Comparison of ENCODE assay signal across 30 cellular contexts in genomic region chr15:40399370-40399769, GRCh38. TPM values are rescaled to one million over a fixed set of nuclear protein-coding genes. Genes with fewer than 3 reads are reported as not detected.
"Had no signal": no experiment of that assay in that cellular context is flagged by ENCODE, and none has a peak within 500 bp of the region (broad histone marks: within the 10 kb centered on the region; RNA-seq: fewer than 3 reads in every experiment).

No MANE protein-coding gene starts in this region.

- H3K4me3 Mint-ChIP-seq: dendritic cell treated with granulocyte-macrophage colony-stimulating factor and Interleukin-4, amounts not matched to agents 40 ng/mL and 50 ng/mL, for 4 days; endodermal cell; nephron; neural progenitor cell; stimulated activated memory B cell treated with anti-CD40 and anti-IgM and Interleukin-4, amounts not matched to agents 10 μg/mL and 1 μg/mL and 100 μg/mL, for 72 hours had no signal

- H3K9ac ChIP-seq: neural progenitor cell had no signal

- H3K27ac ChIP-seq: colonic mucosa, epithelial cell of prostate, gastrocnemius medialis, hepatocyte, neural progenitor cell, prostate gland, right atrium auricular region, thoracic aorta, tibial nerve, upper lobe of left lung had no signal

- H3K27me3 ChIP-seq: colonic mucosa, gastrocnemius medialis, heart left ventricle, hepatocyte, neural progenitor cell, right atrium auricular region, tibial nerve, upper lobe of left lung had no signal

- H2AFZ ChIP-seq: hepatocyte, neural progenitor cell had no signal

- H3K4me3 ChIP-seq: colonic mucosa, gastrocnemius medialis, heart left ventricle, hepatocyte, lung, neural progenitor cell, prostate gland, right atrium auricular region, thoracic aorta, tibial nerve, upper lobe of left lung had no signal

- H3K4me1 ChIP-seq: colonic mucosa, neural progenitor cell, prostate gland, right atrium auricular region, tibial nerve had no signal

- H3K4me1 Mint-ChIP-seq: endodermal cell, nephron, neural progenitor cell had no signal

- H3K27me3 Mint-ChIP-seq: dendritic cell treated with granulocyte-macrophage colony-stimulating factor and Interleukin-4, amounts not matched to agents 40 ng/mL and 50 ng/mL, for 4 days; memory B cell; stimulated activated memory B cell treated with anti-CD40 and anti-IgM and Interleukin-4, amounts not matched to agents 10 μg/mL and 1 μg/mL and 100 μg/mL, for 72 hours had no signal

- FAIRE-seq: kidney, urothelium cell line had no signal

- H3K9me3 ChIP-seq: colonic mucosa, gastrocnemius medialis, heart left ventricle, prostate gland, right atrium auricular region, thoracic aorta, tibial nerve, upper lobe of left lung had no signal

- H3K27ac Mint-ChIP-seq: dendritic cell treated with granulocyte-macrophage colony-stimulating factor and Interleukin-4, amounts not matched to agents 40 ng/mL and 50 ng/mL, for 4 days; endodermal cell; memory B cell; nephron; neural progenitor cell had no signal

- DNase-seq: colonic mucosa; effector CD8-positive, alpha-beta T cell; endodermal cell; foreskin fibroblast; gastrocnemius medialis; heart left ventricle; kidney; stimulated activated CD4-positive, alpha-beta T cell treated with anti-CD3 and anti-CD28 coated beads, Interleukin-4, amount 100 ng/mL, for 4 hours; stimulated activated naive CD8-positive, alpha-beta T cell treated with anti-CD3 and anti-CD28 coated beads, Interleukin-15, Interleukin-2, amounts not matched to agents 100 U/mL and 50 U/mL, for 24 hours; upper lobe of left lung had no signal

- ATAC-seq: gastrocnemius medialis had no signal

- H3K9me3 Mint-ChIP-seq: dendritic cell treated with granulocyte-macrophage colony-stimulating factor and Interleukin-4, amounts not matched to agents 40 ng/mL and 50 ng/mL, for 4 days; endodermal cell; memory B cell; nephron; neural progenitor cell; stimulated activated memory B cell treated with anti-CD40 and anti-IgM and Interleukin-4, amounts not matched to agents 10 μg/mL and 1 μg/mL and 100 μg/mL, for 72 hours had no signal

- H3K79me2 ChIP-seq: hepatocyte had no signal

- H3K36me3 ChIP-seq: colonic mucosa, gastrocnemius medialis, neural progenitor cell, prostate gland, right atrium auricular region, thoracic aorta, upper lobe of left lung had no signal

- H3K36me3 Mint-ChIP-seq: memory B cell; stimulated activated memory B cell treated with anti-CD40 and anti-IgM and Interleukin-4, amounts not matched to agents 10 μg/mL and 1 μg/mL and 100 μg/mL, for 72 hours had no signal

- H3K4me2 ChIP-seq: hepatocyte, neural progenitor cell had no signal

RNA-seq across cellular contexts. Expression of gene PHGR1, which starts 48.5 kb away (rescaled TPM):
- total RNA-seq: endodermal cell, esophagus mucosa, heart left ventricle, kidney, left lobe of liver, lung, mononuclear cell, osteocyte, prostate gland, right atrium auricular region, sciatic nerve, skeletal muscle tissue, thoracic aorta, tibial nerve had no signal
- polyA plus RNA-seq: liver had no signal
